In genomic region chr4:1328267-1329155, GRCh38 we compare ENCODE assay signal across 31 cellular contexts. TPM values are rescaled to one million over a fixed set of nuclear protein-coding genes. Genes with fewer than 3 reads are reported as not detected.
DNase-seq lines count a peak whose midpoint lies in the region; ATAC-seq, FAIRE-seq and TF ChIP-seq lines count a peak whose summit lies in the region.
"Had no signal": no experiment of that assay in that cellular context is flagged by ENCODE, and none has a peak within 500 bp of the region (broad histone marks: within the 10 kb centered on the region; RNA-seq: fewer than 3 reads in every experiment).

No MANE protein-coding gene starts in this region.

- POLR2A ChIA-PET in activated CD4-positive, alpha-beta T cell treated with anti-CD3 and anti-CD28 coated beads, Interleukin-2, amount 10 ng/mL, durations not matched to agents 7 days and 5 days (lab: Charles Lee): no interaction called here
- POLR2A ChIA-PET in activated CD8-positive, alpha-beta T cell treated with anti-CD3 and anti-CD28 coated beads for 36 hours (lab: Charles Lee): no interaction called here
- POLR2A ChIA-PET in HepG2 (lab: Yijun Ruan, JAX): no interaction called here

- TF ChIP-seq RAD21 in HepG2 (CRISPR knock-in tag; IDR thresholded peaks at IDR 0.05): no peak

- 99% methylated on average over 28 of the region's 51 CpGs for WGBS in HepG2 (ENCODE audit: low lambda C conversion rate)
- WGBS in spleen, 5 donors: 94 to 97% (median 95%) methylated on average over 4 to 51 of the region's 51 CpGs

- intact Hi-C loops in activated CD8-positive, alpha-beta T cell treated with anti-CD3 and anti-CD28 coated beads for 36 hours (cut with micrococcal nuclease): no loop called here
- intact Hi-C loops in HepG2 (cut with micrococcal nuclease; ENCODE audit: unreplicated experiment) (no loop called here), spleen (cut with DNase I; ENCODE audit: low total_unique reads) (no loop called here)

- H3K27me3 ChIP-seq in HepG2 (ENCODE audit: control insufficient read depth in 1 of 2, insufficient read depth in 2 of 2, low read length in 2 of 2) (no peaks in the 10 kb centered on the region), spleen (replicated peaks in 1 of 7) (no peaks in the 10 kb centered on the region)
- H3K27me3 ChIP-seq: neutrophil, transverse colon had no signal

- no peak overlapping the region for H3K4me2 ChIP-seq in HepG2 (ENCODE audit: low read depth, low read length)
- H3K4me2 ChIP-seq: KMS-11 had no signal

- TF ChIP-seq EP300 in HepG2 (IDR thresholded peaks at IDR 0.05; ENCODE audit: low read depth in 2 of 2, low read length in 2 of 2): no peak
- TF ChIP-seq EP300 in HepG2 (CRISPR knock-in tag; IDR thresholded peaks at IDR 0.05; ENCODE audit: borderline replicate concordance): no peak

- in situ Hi-C loops in HepG2 (cut with HindIII; ENCODE audit: extremely low pct_ligation_motif_present, low pct_unique_long_range_greater_than_20kb): no loop called here

- H3K79me2 ChIP-seq in HepG2 (ENCODE audit: insufficient read depth, low read length): no peaks in the 10 kb centered on the region

- H3K4me3 ChIP-seq in HepG2 (replicated peaks in 1 of 3; ENCODE audit: insufficient read depth in 1 of 3, low read depth in 2 of 3, low read length in 3 of 3): no peak overlapping the region
- H3K4me3 ChIP-seq in spleen: no peak overlapping the region
- H3K4me3 ChIP-seq: coronary artery, psoas muscle, transverse colon had no signal

- CTCF ChIA-PET in activated CD4-positive, alpha-beta T cell treated with anti-CD3 and anti-CD28 coated beads, Interleukin-2, amount 10 ng/mL, durations not matched to agents 7 days and 5 days (lab: Charles Lee): interaction anchor here (0.6 to 1.5 kb wide), 2 partner anchors 42 to 168 kb away, joined by 4 to 5 read pairs; no protein-coding TSS in a partner anchor
- CTCF ChIA-PET in activated CD8-positive, alpha-beta T cell treated with anti-CD3 and anti-CD28 coated beads for 36 hours (lab: Charles Lee): interaction anchor here (1.8 kb wide), 1 partner anchor 10 kb away, joined by 6 read pairs; no protein-coding TSS in a partner anchor
- CTCF ChIA-PET in HepG2 (lab: Yijun Ruan, JAX; ENCODE audit: low intra/inter-chr PET ratio, low total read pairs): no interaction called here

- H3K9ac ChIP-seq in HepG2 (ENCODE audit: insufficient read depth, low read depth, low read length): no peak overlapping the region
- H3K9ac ChIP-seq: KMS-11 had no signal

- no peak for DNase-seq in activated CD4-positive, alpha-beta T cell treated with anti-CD3 and anti-CD28 coated beads, Interleukin-2, amount 10 ng/mL, durations not matched to agents 7 days and 5 days
- no peak for DNase-seq in activated CD4-positive, alpha-beta T cell treated with anti-CD3 and anti-CD28 coated beads, Interleukin-2, amount 50 U/mL, for 48 hours
- DNase-seq in activated CD8-positive, alpha-beta T cell treated with anti-CD3 and anti-CD28 coated beads for 36 hours: no peak
- DNase-seq in HepG2 (ENCODE audit: low spot score) (no peak), spleen (peak; percentile 70), NCI-H187 (lab: John Stamatoyannopoulos, UW) (no peak)
- DNase-seq: aorta; hypothalamus; left colon; MM.1S; NCI-H1105 treated with DMSO at 0.1 percent for 48 hours; NCI-H1930; NCI-H2171 treated with DMSO at 0.1 percent for 48 hours; NCI-H526; NK-92 treated with Interleukin-12 subunit alpha and Interleukin-12 subunit beta, amount 100 ng/mL, for 24 hours; SHP77 treated with DMSO at 0.1 percent for 48 hours; stimulated activated CD4-positive, alpha-beta T cell treated with anti-CD3 and anti-CD28 coated beads, Interleukin-4, amount 100 ng/mL, for 4 hours; transverse colon had no signal

- H3K4me1 ChIP-seq in HepG2 (ENCODE audit: insufficient read depth, low read length): no peaks in the 10 kb centered on the region
- H3K4me1 ChIP-seq in spleen: peaks cover 0 to 53% (median 18%) of the 10 kb centered on the region in 6 donors
- H3K4me1 ChIP-seq: transverse colon had no signal

- TF ChIP-seq CTCF in activated CD8-positive, alpha-beta T cell treated with anti-CD3 and anti-CD28 coated beads for 36 hours (IDR thresholded peaks at IDR 0.05): no peak
- TF ChIP-seq CTCF in HepG2 (CRISPR knock-in tag; IDR thresholded peaks at IDR 0.05): no peak
- no peak for TF ChIP-seq CTCF in spleen (IDR thresholded peaks at IDR 0.05 in 8 of 11, conservative IDR thresholded peaks at IDR 0.05 in 3 of 11)

- ATAC-seq in activated CD8-positive, alpha-beta T cell treated with anti-CD3 and anti-CD28 coated beads for 36 hours: no peak
- ATAC-seq in HepG2 (no peak; the same call in 2 of the 3 replicates), HG03025 (IDR thresholded peaks at IDR 0.05; ENCODE audit: low FRiP score, unreplicated experiment) (no peak), GM21360 (IDR thresholded peaks at IDR 0.05; ENCODE audit: unreplicated experiment) (no peak)
- ATAC-seq: activated CD4-positive, alpha-beta T cell treated with anti-CD3 and anti-CD28 coated beads for 36 hours; activated naive CD4-positive, alpha-beta T cell treated with anti-CD3 and anti-CD28 coated beads, Interleukin-2, amount 50 U/mL, for 72 hours; left colon had no signal

- H3K27ac ChIP-seq in HepG2 (ENCODE audit: extremely low read length, insufficient read depth, low read length) (no peak overlapping the region), spleen (peak overlapping the region in 1 of 8 donors; percentile 57)
- H3K27ac ChIP-seq: 22Rv1, C4-2B, coronary artery, HL-60, KMS-11, psoas muscle, transverse colon had no signal

- no peak overlapping the region for H2AFZ ChIP-seq in HepG2 (ENCODE audit: low read length)

- no peak for FAIRE-seq in HepG2 (lab: Jason Lieb, UNC)
- FAIRE-seq: H54 had no signal

- 0 out of 2 replicates have a peak, but pooled peaks cover 4% of the 10 kb centered on the region for H4K20me1 ChIP-seq in HepG2 (ENCODE audit: insufficient read depth, low read length)

- H3K9me3 ChIP-seq in HepG2 (ENCODE audit: low read length): no peaks in the 10 kb centered on the region
- no peaks in the 10 kb centered on the region for H3K9me3 ChIP-seq in spleen
- H3K9me3 ChIP-seq: neutrophil, psoas muscle, transverse colon had no signal

- H3K27ac Mint-ChIP-seq in activated CD4-positive, alpha-beta T cell treated with anti-CD3 and anti-CD28 coated beads, Interleukin-2, amount 10 ng/mL, durations not matched to agents 7 days and 5 days: peak overlapping the region; percentile 50
- peak overlapping the region; percentile 68 for H3K27ac Mint-ChIP-seq in activated CD8-positive, alpha-beta T cell treated with anti-CD3 and anti-CD28 coated beads for 36 hours

- H3K27me3 Mint-ChIP-seq in activated CD4-positive, alpha-beta T cell treated with anti-CD3 and anti-CD28 coated beads, Interleukin-2, amount 10 ng/mL, durations not matched to agents 7 days and 5 days: no peaks in the 10 kb centered on the region
- H3K27me3 Mint-ChIP-seq in activated CD8-positive, alpha-beta T cell treated with anti-CD3 and anti-CD28 coated beads for 36 hours: no peaks in the 10 kb centered on the region
- H3K27me3 Mint-ChIP-seq: activated CD4-positive, alpha-beta T cell treated with anti-CD3 and anti-CD28 coated beads for 36 hours had no signal

- H3K36me3 ChIP-seq in HepG2 (replicated peaks in 1 of 2; ENCODE audit: control insufficient read depth in 1 of 2, insufficient read depth in 2 of 2, low read length in 2 of 2) (peaks cover 30 to 55% of the 10 kb centered on the region in 2 experiments; a peak in 4 of 5 replicates), spleen (peaks cover 0 to 98% (median 68%) of the 10 kb centered on the region in 6 donors)

- H3K9me3 Mint-ChIP-seq in activated CD4-positive, alpha-beta T cell treated with anti-CD3 and anti-CD28 coated beads, Interleukin-2, amount 10 ng/mL, durations not matched to agents 7 days and 5 days: no peaks in the 10 kb centered on the region
- H3K9me3 Mint-ChIP-seq in activated CD8-positive, alpha-beta T cell treated with anti-CD3 and anti-CD28 coated beads for 36 hours: no peaks in the 10 kb centered on the region
- H3K9me3 Mint-ChIP-seq: activated naive CD4-positive, alpha-beta T cell treated with anti-CD3 and anti-CD28 coated beads, Interleukin-2, amount 50 U/mL, for 72 hours; immature natural killer cell had no signal

- BruUV-seq in HepG2 (replicated peaks; lab: Mats Ljungman, UMichigan): no TSS peak

- H3K36me3 Mint-ChIP-seq in activated CD4-positive, alpha-beta T cell treated with anti-CD3 and anti-CD28 coated beads, Interleukin-2, amount 10 ng/mL, durations not matched to agents 7 days and 5 days (ENCODE audit: low read depth): peaks cover 47% of the 10 kb centered on the region
- peaks cover 20% of the 10 kb centered on the region for H3K36me3 Mint-ChIP-seq in activated CD8-positive, alpha-beta T cell treated with anti-CD3 and anti-CD28 coated beads for 36 hours (ENCODE audit: low read depth)

- no peak for TF ChIP-seq POLR2A in HepG2 (IDR thresholded peaks at IDR 0.05; ENCODE audit: insufficient read depth in 1 of 2, low read depth in 2 of 2, low read length in 2 of 2)
- no peak for TF ChIP-seq POLR2A in spleen (IDR thresholded peaks at IDR 0.05)

- H3K4me1 Mint-ChIP-seq in activated CD4-positive, alpha-beta T cell treated with anti-CD3 and anti-CD28 coated beads, Interleukin-2, amount 10 ng/mL, durations not matched to agents 7 days and 5 days: peaks cover 47% of the 10 kb centered on the region
- peaks cover 30% of the 10 kb centered on the region for H3K4me1 Mint-ChIP-seq in activated CD8-positive, alpha-beta T cell treated with anti-CD3 and anti-CD28 coated beads for 36 hours (ENCODE audit: low read depth)

- H3K4me3 Mint-ChIP-seq in activated CD4-positive, alpha-beta T cell treated with anti-CD3 and anti-CD28 coated beads, Interleukin-2, amount 10 ng/mL, durations not matched to agents 7 days and 5 days: no peak overlapping the region
- H3K4me3 Mint-ChIP-seq in activated CD8-positive, alpha-beta T cell treated with anti-CD3 and anti-CD28 coated beads for 36 hours: no peak overlapping the region

RNA-seq across cellular contexts. Expression of gene UVSSA, which starts 18.5 kb away (rescaled TPM):
- total RNA-seq in activated CD4-positive, alpha-beta T cell treated with anti-CD3 and anti-CD28 coated beads, Interleukin-2, amount 10 ng/mL, durations not matched to agents 7 days and 5 days: 10 to 100 TPM; 19.1 to 23.0 TPM
- total RNA-seq in activated CD8-positive, alpha-beta T cell treated with anti-CD3 and anti-CD28 coated beads for 36 hours: 10 to 100 TPM; 18.6 to 20.2 TPM
- total RNA-seq in HepG2 (2016; rRNA removed; fragmentation: Illumina TruSeq; extraction: Trizol): 4.6 and 4.8 TPM in 2 replicates
- 2.3 and 4.1 TPM in 2 replicates for total RNA-seq in HepG2 (2016; cell fraction: cytosol; rRNA removed; fragmentation: Illumina TruSeq; extraction: Trizol; ENCODE audit: low read depth)
- total RNA-seq in HepG2 (2016; cell fraction: insoluble cytoplasmic fraction; rRNA removed; fragmentation: Illumina TruSeq; extraction: Trizol): 3.7 and 4.7 TPM in 2 replicates
- total RNA-seq in HepG2 (2016; cell fraction: membrane; rRNA removed; fragmentation: Illumina TruSeq; extraction: Trizol): 2.9 and 3.9 TPM in 2 replicates
- total RNA-seq in HepG2 (2016; cell fraction: nucleus; rRNA removed; fragmentation: Illumina TruSeq; extraction: Trizol): 6.9 and 7.1 TPM in 2 replicates
- 8.4 and 8.6 TPM in 2 replicates for polyA plus RNA-seq in HepG2 (2011; rRNA removed)
- 3.0 and 4.1 TPM in 2 replicates for polyA plus RNA-seq in HepG2 (2011; cell fraction: cytosol; rRNA removed)
- polyA plus RNA-seq in HepG2 (2011; cell fraction: nucleus; rRNA removed): 80.9 and 90.3 TPM in 2 replicates
- polyA plus RNA-seq in HepG2 (2012): 7.1 and 7.7 TPM in 2 replicates
- polyA plus RNA-seq in HepG2 (2016; cell fraction: cytosol; fragmentation: Illumina TruSeq; extraction: Trizol; ENCODE audit: low read depth): 0.16 and 0.25 TPM in 2 replicates
- polyA plus RNA-seq in HepG2 (2016; cell fraction: insoluble cytoplasmic fraction; fragmentation: Illumina TruSeq; extraction: Trizol; ENCODE audit: low read depth): 3.8 and 4.8 TPM in 2 replicates
- polyA plus RNA-seq in HepG2 (2016; cell fraction: membrane; fragmentation: Illumina TruSeq; extraction: Trizol; ENCODE audit: low read depth): 0.59 and 0.60 TPM in 2 replicates
- polyA plus RNA-seq in HepG2 (2016; cell fraction: nucleus; fragmentation: Illumina TruSeq; extraction: Trizol; ENCODE audit: insufficient read depth, low read depth): 29.2 and 29.8 TPM in 2 replicates
- 3.9 and 14.3 TPM in 2 replicates for polyA minus RNA-seq in HepG2 (2011; rRNA and poly(A)+ RNA removed; ENCODE audit: low replicate concordance)
- 3.6 and 4.4 TPM in 2 replicates for polyA minus RNA-seq in HepG2 (2011; cell fraction: cytosol; rRNA and poly(A)+ RNA removed)
- polyA minus RNA-seq in HepG2 (2011; cell fraction: nucleus; rRNA and poly(A)+ RNA removed): 18.8 and 20.2 TPM in 2 replicates
- 10 to 100 TPM; 23.9 to 54.0 (median 37.1) TPM for total RNA-seq in spleen
- polyA plus RNA-seq in spleen: 10 to 100 TPM in 2 of 3 donors, 1 to 10 TPM in 1; 3.0 to 15.5 (median 10.3) TPM

RNA-seq across cellular contexts. Expression of gene MAEA, which starts 38.8 kb away (rescaled TPM):
- total RNA-seq in activated CD4-positive, alpha-beta T cell treated with anti-CD3 and anti-CD28 coated beads, Interleukin-2, amount 10 ng/mL, durations not matched to agents 7 days and 5 days: 10 to 100 TPM; 63.8 to 69.0 TPM
- 10 to 100 TPM; 32.3 to 37.0 TPM for total RNA-seq in activated CD8-positive, alpha-beta T cell treated with anti-CD3 and anti-CD28 coated beads for 36 hours
- total RNA-seq in HepG2 (2016; rRNA removed; fragmentation: Illumina TruSeq; extraction: Trizol): 52.0 and 65.2 TPM in 2 replicates
- total RNA-seq in HepG2 (2016; cell fraction: cytosol; rRNA removed; fragmentation: Illumina TruSeq; extraction: Trizol; ENCODE audit: low read depth): 10.0 and 10.5 TPM in 2 replicates
- total RNA-seq in HepG2 (2016; cell fraction: insoluble cytoplasmic fraction; rRNA removed; fragmentation: Illumina TruSeq; extraction: Trizol): 55.0 and 59.4 TPM in 2 replicates
- total RNA-seq in HepG2 (2016; cell fraction: membrane; rRNA removed; fragmentation: Illumina TruSeq; extraction: Trizol): 23.7 and 24.2 TPM in 2 replicates
- 30.2 and 31.7 TPM in 2 replicates for total RNA-seq in HepG2 (2016; cell fraction: nucleus; rRNA removed; fragmentation: Illumina TruSeq; extraction: Trizol)
- polyA plus RNA-seq in HepG2 (2011; rRNA removed): 57.1 and 60.7 TPM in 2 replicates
- 48.5 and 73.3 TPM in 2 replicates for polyA plus RNA-seq in HepG2 (2011; cell fraction: cytosol; rRNA removed)
- 171 and 221 TPM in 2 replicates for polyA plus RNA-seq in HepG2 (2011; cell fraction: nucleus; rRNA removed)
- 28.9 and 30.8 TPM in 2 replicates for polyA plus RNA-seq in HepG2 (2012)
- polyA plus RNA-seq in HepG2 (2016; cell fraction: cytosol; fragmentation: Illumina TruSeq; extraction: Trizol; ENCODE audit: low read depth): 5.9 and 6.3 TPM in 2 replicates
- 60.8 and 67.1 TPM in 2 replicates for polyA plus RNA-seq in HepG2 (2016; cell fraction: insoluble cytoplasmic fraction; fragmentation: Illumina TruSeq; extraction: Trizol; ENCODE audit: low read depth)
- polyA plus RNA-seq in HepG2 (2016; cell fraction: membrane; fragmentation: Illumina TruSeq; extraction: Trizol; ENCODE audit: low read depth): 15.8 and 16.9 TPM in 2 replicates
- polyA plus RNA-seq in HepG2 (2016; cell fraction: nucleus; fragmentation: Illumina TruSeq; extraction: Trizol; ENCODE audit: insufficient read depth, low read depth): 69.6 and 72.4 TPM in 2 replicates
- polyA minus RNA-seq in HepG2 (2011; rRNA and poly(A)+ RNA removed; ENCODE audit: low replicate concordance): 56.6 and 139 TPM in 2 replicates
- polyA minus RNA-seq in HepG2 (2011; cell fraction: cytosol; rRNA and poly(A)+ RNA removed): 41.7 and 45.7 TPM in 2 replicates
- 40.9 and 44.3 TPM in 2 replicates for polyA minus RNA-seq in HepG2 (2011; cell fraction: nucleus; rRNA and poly(A)+ RNA removed)
- total RNA-seq in spleen: 100 to 1,000 TPM in 1 of 7 donors, 10 to 100 TPM in 6; 64.3 to 112 (median 85.6) TPM
- 10 to 100 TPM; 46.6 to 76.5 (median 58.8) TPM for polyA plus RNA-seq in spleen
